ENCODE assay signal across 8 cellular contexts in the genomic region with DNA sequence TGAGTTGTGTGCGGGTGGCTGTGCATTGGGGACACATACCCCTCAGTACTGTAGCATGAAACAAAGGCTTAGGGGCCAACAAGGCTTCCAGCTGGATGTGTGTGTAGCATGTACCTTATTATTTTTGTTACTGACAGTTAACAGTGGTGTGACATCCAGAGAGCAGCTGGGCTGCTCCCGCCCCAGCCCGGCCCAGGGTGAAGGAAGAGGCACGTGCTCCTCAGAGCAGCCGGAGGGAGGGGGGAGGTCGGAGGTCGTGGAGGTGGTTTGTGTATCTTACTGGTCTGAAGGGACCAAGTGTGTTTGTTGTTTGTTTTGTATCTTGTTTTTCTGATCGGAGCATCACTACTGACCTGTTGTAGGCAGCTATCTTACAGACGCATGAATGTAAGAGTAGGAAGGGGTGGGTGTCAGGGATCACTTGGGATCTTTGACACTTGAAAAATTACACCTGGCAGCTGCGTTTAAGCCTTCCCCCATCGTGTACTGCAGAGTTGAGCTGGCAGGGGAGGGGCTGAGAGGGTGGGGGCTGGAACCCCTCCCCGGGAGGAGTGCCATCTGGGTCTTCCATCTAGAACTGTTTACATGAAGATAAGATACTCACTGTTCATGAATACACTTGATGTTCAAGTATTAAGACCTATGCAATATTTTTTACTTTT. TPM values are rescaled to one million over a fixed set of nuclear protein-coding genes. Genes with fewer than 3 reads are reported as not detected.
DNase-seq lines count a peak whose midpoint lies in the region; ATAC-seq and TF ChIP-seq lines count a peak whose summit lies in the region.

No MANE protein-coding gene starts in this region.

- H3K27ac ChIP-seq in CD8-positive, alpha-beta memory T cell (ENCODE audit: low read depth, low read length) = peak overlapping the region; percentile 94
- H3K27ac ChIP-seq in suprapubic skin = peak overlapping the region; percentile 97

- peak overlapping the region; percentile 87 for H3K4me2 ChIP-seq in Loucy (ENCODE audit: low read depth, low read length, poor library complexity, severe bottlenecking)

- no peak for TF ChIP-seq CTCF in Loucy (conservative IDR thresholded peaks at IDR 0.05; ENCODE audit: low read length)
- no peak for TF ChIP-seq CTCF in suprapubic skin (IDR thresholded peaks at IDR 0.05)

- no peak for TF ChIP-seq EP300 in suprapubic skin (IDR thresholded peaks at IDR 0.05)

- peak overlapping the region; percentile 88 for H3K4me3 ChIP-seq in CD8-positive, alpha-beta memory T cell (ENCODE audit: low read length)
- H3K4me3 ChIP-seq in Loucy (ENCODE audit: low read length, poor library complexity, severe bottlenecking) (peak overlapping the region; percentile 77), suprapubic skin (peak overlapping the region; percentile 94)

- CTCF ChIA-PET in CD8-positive, alpha-beta memory T cell (lab: Charles Lee) = interaction anchor here (0.7 to 6.5 kb wide), 28 partner anchors 9 to 379 kb away, joined by 3 to 88 read pairs (median 8); a partner anchor contains a TSS

- H3F3A ChIP-seq in Loucy (ENCODE audit: low read depth) = no peaks in the 10 kb centered on the region

- peaks cover 27 to 52% (median 48%) of the 10 kb centered on the region in 3 donors for H3K4me1 Mint-ChIP-seq in CD8-positive, alpha-beta memory T cell

- peak overlapping the region; percentile 89 to 97 (median 96) for H3K27ac Mint-ChIP-seq in CD8-positive, alpha-beta memory T cell

- H3K27me3 ChIP-seq in CD8-positive, alpha-beta memory T cell (ENCODE audit: insufficient read depth, low read length, poor library complexity, severe bottlenecking) = no peaks in the 10 kb centered on the region
- H3K27me3 ChIP-seq in Loucy (ENCODE audit: insufficient read depth, low read length, poor library complexity, severe bottlenecking) (peaks cover 18% of the 10 kb centered on the region), suprapubic skin (no peaks in the 10 kb centered on the region)

- peaks cover 3 to 29% (median 5%) of the 10 kb centered on the region in 3 donors for H3K36me3 Mint-ChIP-seq in CD8-positive, alpha-beta memory T cell

- peak; percentile 4 for ATAC-seq in left lobe of liver
- no peak for ATAC-seq in HG02798 (IDR thresholded peaks at IDR 0.05; ENCODE audit: poor library complexity, unreplicated experiment)
- no peak for ATAC-seq in GM19397 (IDR thresholded peaks at IDR 0.05; ENCODE audit: unreplicated experiment)

- no peak for DNase-seq in CD8-positive, alpha-beta memory T cell
- peak; percentile 47 for DNase-seq in amniotic epithelial cell (ENCODE audit: low read depth)
- peak; percentile 64 for DNase-seq in left lobe of liver (ENCODE audit: low spot score)
- no peak for DNase-seq in suprapubic skin (ENCODE audit: low spot score in 2 of 2)
- no peak for DNase-seq in germinal center (ENCODE audit: low spot score)

- H3K9ac ChIP-seq in Loucy (ENCODE audit: low read depth, low read length, poor library complexity, severe bottlenecking) = peak overlapping the region; percentile 100

- no peaks in the 10 kb centered on the region for H3K9me2 ChIP-seq in Loucy (replicated peaks; ENCODE audit: low read depth, low read length)

- 18% methylated on average over 6 of the region's 12 CpGs for WGBS in suprapubic skin

- no peak overlapping the region for H2AFZ ChIP-seq in Loucy (ENCODE audit: low read length)

- peaks cover 32% of the 10 kb centered on the region for H3K4me1 ChIP-seq in CD8-positive, alpha-beta memory T cell (ENCODE audit: insufficient read depth, low read length)
- H3K4me1 ChIP-seq in Loucy (ENCODE audit: insufficient read depth, low read length, poor library complexity, severe bottlenecking) = peaks cover 56% of the 10 kb centered on the region
- peaks cover 33% of the 10 kb centered on the region for H3K4me1 ChIP-seq in suprapubic skin

- H3K27me3 Mint-ChIP-seq in CD8-positive, alpha-beta memory T cell = no peaks in the 10 kb centered on the region

- H3K36me3 ChIP-seq in CD8-positive, alpha-beta memory T cell (ENCODE audit: insufficient read depth, low read length) = peaks cover 15% of the 10 kb centered on the region
- H3K36me3 ChIP-seq in Loucy (ENCODE audit: insufficient read depth, low read length) (peaks cover 23% of the 10 kb centered on the region), suprapubic skin (peaks cover 25% of the 10 kb centered on the region)

- POLR2A ChIA-PET in CD8-positive, alpha-beta memory T cell (lab: Charles Lee) = interaction anchor here (0.6 to 2.9 kb wide), 11 partner anchors 8 to 196 kb away, joined by 3 to 23 read pairs (median 5); no protein-coding TSS in a partner anchor

- TF ChIP-seq POLR2A in suprapubic skin (IDR thresholded peaks at IDR 0.05) = no peak

- H3K79me2 ChIP-seq in Loucy (ENCODE audit: insufficient read depth, low read length) = peaks cover 59% of the 10 kb centered on the region

- H4K20me1 ChIP-seq in Loucy (ENCODE audit: insufficient read depth, low read length, poor library complexity, severe bottlenecking) = peaks cover 33% of the 10 kb centered on the region

- no peaks in the 10 kb centered on the region for H3K9me3 ChIP-seq in CD8-positive, alpha-beta memory T cell (ENCODE audit: low read length)
- no peaks in the 10 kb centered on the region for H3K9me3 ChIP-seq in Loucy (ENCODE audit: insufficient read depth, low read depth, low read length)
- H3K9me3 ChIP-seq in suprapubic skin = no peaks in the 10 kb centered on the region

- no peaks in the 10 kb centered on the region for H3K9me3 Mint-ChIP-seq in CD8-positive, alpha-beta memory T cell

- H3K4me3 Mint-ChIP-seq in CD8-positive, alpha-beta memory T cell = peak overlapping the region; percentile 96 to 99 (median 98)

RNA-seq across cellular contexts. Expression of a gene that starts 1.8 kb away (rescaled TPM):
- 100 to 1,000 TPM; 144 to 156 TPM for total RNA-seq in CD8-positive, alpha-beta memory T cell
- 183 TPM for polyA plus RNA-seq in CD8-positive, alpha-beta memory T cell
- total RNA-seq in left lobe of liver (162 TPM), suprapubic skin (100 to 1,000 TPM; 170 to 246 (median 225) TPM)

RNA-seq across cellular contexts. Expression of a gene that starts 59.4 kb away (rescaled TPM):
- 10 to 100 TPM; 36.3 to 43.2 TPM for total RNA-seq in CD8-positive, alpha-beta memory T cell
- polyA plus RNA-seq in CD8-positive, alpha-beta memory T cell = 19.1 TPM
- total RNA-seq in left lobe of liver = 27.9 TPM
- total RNA-seq in suprapubic skin = 10 to 100 TPM; 20.2 to 31.7 (median 21.2) TPM

RNA-seq across cellular contexts. Expression of a gene that starts 59.7 kb away (rescaled TPM):
- 10 to 100 TPM; 68.1 to 78.3 TPM for total RNA-seq in CD8-positive, alpha-beta memory T cell
- polyA plus RNA-seq in CD8-positive, alpha-beta memory T cell = 329 TPM
- total RNA-seq in left lobe of liver (66.8 TPM), suprapubic skin (10 to 100 TPM; 57.0 to 83.2 (median 69.3) TPM)

Comparison
In these comparisons a context has a peak if more than half of its experiments do, and no peak if none do; other contexts are left out.
1. DNase-seq: peak in amniotic epithelial cell (single experiment) and left lobe of liver (single experiment); none in CD8-positive, alpha-beta memory T cell (0 of 5), suprapubic skin (0 of 2) and germinal center (single experiment).
2. Peak in every context shown above with its lines, with median percentiles within 50 percentile points of each other: H3K4me3 ChIP-seq.